In the genomic region with DNA sequence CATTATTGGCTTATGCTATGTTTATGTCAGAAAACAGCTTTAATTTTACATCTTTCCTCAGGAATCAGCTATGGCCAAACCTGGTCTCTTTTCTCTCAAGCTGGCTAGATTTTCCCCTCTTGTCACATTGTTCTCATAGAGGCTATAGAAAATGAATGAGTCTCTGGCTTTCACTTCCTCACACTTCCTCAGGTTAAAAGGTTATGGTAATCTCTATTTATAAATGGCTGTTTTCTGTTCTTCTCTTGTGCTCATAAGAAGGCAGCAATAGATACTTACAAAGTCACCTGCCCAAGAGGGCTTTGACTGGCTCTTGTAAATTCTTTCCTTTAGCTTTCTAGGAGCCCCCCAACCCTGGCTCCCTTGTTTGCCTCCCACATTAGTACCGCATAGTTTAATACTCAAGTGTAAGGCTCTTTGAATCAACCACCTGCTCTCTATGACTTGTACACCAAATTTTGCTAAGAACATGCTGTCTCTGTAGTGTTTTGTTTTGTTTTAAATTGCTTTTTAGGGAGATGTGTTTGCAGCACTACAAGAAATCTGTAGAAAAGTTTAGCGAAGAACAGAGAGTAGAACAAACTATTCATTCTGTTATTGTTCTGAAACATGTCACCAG, we compare ENCODE assay signal across 11 cellular contexts.
DNase-seq lines count a peak whose midpoint lies in the region; ATAC-seq and TF ChIP-seq lines count a peak whose summit lies in the region.
"Had no signal": no experiment of that assay in that cellular context is flagged by ENCODE, and none has a peak within 500 bp of the region (broad histone marks: within the 10 kb centered on the region; RNA-seq: fewer than 3 reads in every experiment).

No MANE protein-coding gene starts in this region.

- peaks cover 20% of the 10 kb centered on the region for H3K4me1 Mint-ChIP-seq in brain
- no peaks in the 10 kb centered on the region for H3K4me1 Mint-ChIP-seq in activated CD4-positive, alpha-beta memory T cell treated with anti-CD3 and anti-CD28 coated beads for 36 hours (ENCODE audit: low read depth)

- H3K9me3 ChIP-seq in ovary: no peaks in the 10 kb centered on the region

- DNase-seq in head of caudate nucleus: no peak
- DNase-seq in DMS53 treated with DMSO at 0.1 percent for 48 hours (lab: John Stamatoyannopoulos, UW; ENCODE audit: unreplicated experiment): no peak
- DNase-seq in ovary: no peak
- DNase-seq in activated CD4-positive, alpha-beta memory T cell treated with anti-CD3 and anti-CD28 coated beads for 36 hours: no peak
- DNase-seq: NK-92 treated with Interleukin-12 subunit alpha and Interleukin-12 subunit beta, amount 100 ng/mL, for 24 hours; stimulated activated CD8-positive, alpha-beta memory T cell treated with anti-CD3 and anti-CD28 coated beads, Interleukin-4, amount 100 ng/mL, for 48 hours had no signal

- POLR2A ChIA-PET in activated CD4-positive, alpha-beta memory T cell treated with anti-CD3 and anti-CD28 coated beads for 36 hours (lab: Charles Lee): no interaction called here

- no peak for TF ChIP-seq EP300 in ovary (IDR thresholded peaks at IDR 0.05)

- TF ChIP-seq CTCF in brain (conservative IDR thresholded peaks at IDR 0.05): no peak
- TF ChIP-seq CTCF in ovary (IDR thresholded peaks at IDR 0.05): no peak

- H3K27me3 ChIP-seq in ovary: no peaks in the 10 kb centered on the region

- no peaks in the 10 kb centered on the region for H3K27me3 Mint-ChIP-seq in brain
- peaks cover 4% of the 10 kb centered on the region for H3K27me3 Mint-ChIP-seq in activated CD4-positive, alpha-beta memory T cell treated with anti-CD3 and anti-CD28 coated beads for 36 hours

- peak overlapping the region in 4 of 5 experiments; percentile 5 to 42 (median 32) for H3K27ac Mint-ChIP-seq in brain
- H3K27ac Mint-ChIP-seq in activated CD4-positive, alpha-beta memory T cell treated with anti-CD3 and anti-CD28 coated beads for 36 hours: no peak overlapping the region

- peaks cover 2% of the 10 kb centered on the region for H3K4me1 ChIP-seq in ovary (ENCODE audit: insufficient read depth)

- H3K36me3 Mint-ChIP-seq in brain: no peaks in the 10 kb centered on the region
- no peaks in the 10 kb centered on the region for H3K36me3 Mint-ChIP-seq in activated CD4-positive, alpha-beta memory T cell treated with anti-CD3 and anti-CD28 coated beads for 36 hours

- 12 to 40% (median 14%) methylated on average over 2 of the region's 2 CpGs for WGBS in ovary, 3 donors

- CTCF ChIA-PET in activated CD4-positive, alpha-beta memory T cell treated with anti-CD3 and anti-CD28 coated beads for 36 hours (lab: Charles Lee): no interaction called here

- intact Hi-C loops in head of caudate nucleus (cut with DNase I): no loop called here
- intact Hi-C loops in ovary (cut with DNase I): no loop called here
- intact Hi-C loops in activated CD4-positive, alpha-beta memory T cell treated with anti-CD3 and anti-CD28 coated beads for 36 hours (cut with micrococcal nuclease): no loop called here

- H3K36me3 ChIP-seq in ovary: no peaks in the 10 kb centered on the region

- no peak overlapping the region for H3K4me3 Mint-ChIP-seq in brain
- no peak overlapping the region for H3K4me3 Mint-ChIP-seq in activated CD4-positive, alpha-beta memory T cell treated with anti-CD3 and anti-CD28 coated beads for 36 hours

- peak overlapping the region in 1 of 2 donors; percentile 6 for H3K27ac ChIP-seq in ovary
- H3K27ac ChIP-seq: epithelial cell of prostate had no signal

- no peak for TF ChIP-seq POLR2A in ovary (IDR thresholded peaks at IDR 0.05)

- ATAC-seq in GM18858 (IDR thresholded peaks at IDR 0.05; ENCODE audit: unreplicated experiment): peak; percentile 99
- ATAC-seq in GM21528 (IDR thresholded peaks at IDR 0.05; ENCODE audit: low FRiP score, unreplicated experiment): peak; percentile 99
- peak; percentile 99 for ATAC-seq in HG03442 (IDR thresholded peaks at IDR 0.05; ENCODE audit: unreplicated experiment)

- H3K4me3 ChIP-seq in ovary: no peak overlapping the region

- H3K9me3 Mint-ChIP-seq in brain: peaks cover 0 to 8% (median 0%) of the 10 kb centered on the region in 5 experiments
- H3K9me3 Mint-ChIP-seq in activated CD4-positive, alpha-beta memory T cell treated with anti-CD3 and anti-CD28 coated beads for 36 hours: peaks cover 3% of the 10 kb centered on the region
